Comparison of ENCODE assay signal across 35 cellular contexts in the genomic region with DNA sequence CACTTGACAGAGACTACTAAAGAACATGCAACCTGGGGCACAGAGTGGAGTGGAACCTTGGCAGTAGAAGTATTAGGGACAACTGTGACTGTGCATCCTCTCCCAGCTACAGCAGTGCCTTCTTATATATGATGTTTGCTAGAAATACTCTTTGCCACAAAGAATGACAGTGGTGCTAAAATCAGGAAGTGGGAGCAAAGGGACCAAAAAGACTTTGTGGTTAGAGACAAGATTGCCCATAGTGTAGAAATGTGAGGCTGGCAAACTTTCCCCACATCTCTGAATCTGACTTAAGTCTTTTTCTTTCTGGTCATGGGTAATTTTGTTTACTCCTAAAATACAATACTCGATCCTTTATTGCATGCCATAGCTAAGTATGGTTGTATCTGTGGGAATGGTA. TPM values are rescaled to one million over a fixed set of nuclear protein-coding genes. Genes with fewer than 3 reads are reported as not detected.
DNase-seq lines count a peak whose midpoint lies in the region; ATAC-seq, FAIRE-seq and TF ChIP-seq lines count a peak whose summit lies in the region.
"Had no signal": no experiment of that assay in that cellular context is flagged by ENCODE, and none has a peak within 500 bp of the region (broad histone marks: within the 10 kb centered on the region; RNA-seq: fewer than 3 reads in every experiment).

No MANE protein-coding gene starts in this region.

- DNase-seq in KBM-7 (peak; percentile 4), NOMO-1 treated with DMSO at 0.1 percent for 48 hours (lab: John Stamatoyannopoulos, UW; ENCODE audit: unreplicated experiment) (peak; percentile 90), K562 (ENCODE audit: extremely low read depth in 1 of 4, low spot score in 3 of 4) (no peak), lower lobe of right lung (no peak), activated T-cell treated with anti-CD3 and anti-CD28 coated beads for 4 hours (no peak), NCI-H526 treated with DMSO at 0.1 percent for 48 hours (lab: John Stamatoyannopoulos, UW) (no peak)
- DNase-seq in CD8-positive, alpha-beta T cell, result no peak
- DNase-seq: activated CD8-positive, alpha-beta T cell treated with anti-CD3 and anti-CD28 coated beads, Interleukin-2, amount 10 ng/mL, durations not matched to agents 7 days and 5 days; activated effector memory CD4-positive, alpha-beta T cell treated with anti-CD3 and anti-CD28 coated beads, Interleukin-2, amount 50 U/mL, for 16 hours; activated naive CD8-positive, alpha-beta T cell treated with anti-CD3 and anti-CD28 coated beads, Interleukin-2, amount 10 ng/mL, durations not matched to agents 7 days and 5 days; C1 segment of cervical spinal cord; DMS79 treated with DMSO at 0.1 percent for 48 hours; effector memory CD4-positive, alpha-beta T cell; head of caudate nucleus; kidney; NCI-H1417; NCI-H2029 treated with DMSO at 0.1 percent for 48 hours; NCI-H345; NCI-H774; PC-9; SW 1271; T1000 had no signal

- H4K20me1 ChIP-seq in BLaER1 (no peaks in the 10 kb centered on the region), K562 (replicated peaks; ENCODE audit: control insufficient read depth, insufficient read depth, low read length) (no peaks in the 10 kb centered on the region)

- no peak overlapping the region for H3K9ac ChIP-seq in BLaER1
- no peak overlapping the region for H3K9ac ChIP-seq in K562 (ENCODE audit: insufficient read depth in 1 of 2, low read depth in 2 of 2, low read length in 2 of 2)

- no peak overlapping the region for H2AFZ ChIP-seq in K562 (ENCODE audit: low read depth, low read length)
- H2AFZ ChIP-seq: PC-9 had no signal

- H3K9me3 ChIP-seq in BLaER1 (no peaks in the 10 kb centered on the region; the same call in 1 of the 2 replicates), K562 (replicated peaks; ENCODE audit: control insufficient read depth, insufficient read depth, low read depth, low read length) (no peaks in the 10 kb centered on the region; the same call in 1 of the 2 replicates), lower lobe of right lung (no peaks in the 10 kb centered on the region)
- no peaks in the 10 kb centered on the region for H3K9me3 ChIP-seq in CD8-positive, alpha-beta T cell (ENCODE audit: low read length)
- H3K9me3 ChIP-seq: ascending aorta had no signal

- POLR2A ChIA-PET in K562 (lab: Yijun Ruan, JAX), result no interaction called here
- POLR2A ChIA-PET in CD8-positive, alpha-beta T cell (lab: Charles Lee), result no interaction called here

- FAIRE-seq in K562 (lab: Jason Lieb, UNC), result peak; percentile 35
- FAIRE-seq: GM18507, kidney had no signal

- WGBS in K562 (ENCODE audit: insufficient coverage, low coverage, missing lambda C conversion rate), result 0% methylated on average over 1 of the region's 1 CpG

- TF ChIP-seq CTCF in K562 (IDR thresholded peaks at IDR 0.05 in 2 of 3, conservative IDR thresholded peaks at IDR 0.05 in 1 of 3; ENCODE audit: insufficient read depth in 2 of 3, low read depth in 1 of 3, low read length in 3 of 3), result no peak
- TF ChIP-seq CTCF in lower lobe of right lung (IDR thresholded peaks at IDR 0.05), result no peak
- no peak for TF ChIP-seq CTCF in CD8-positive, alpha-beta T cell (IDR thresholded peaks at IDR 0.05)

- H3K36me3 ChIP-seq in BLaER1 (no peaks in the 10 kb centered on the region), K562 (ENCODE audit: control insufficient read depth, insufficient read depth, low read length) (no peaks in the 10 kb centered on the region), lower lobe of right lung (no peaks in the 10 kb centered on the region)
- H3K36me3 ChIP-seq in CD8-positive, alpha-beta T cell (ENCODE audit: insufficient read depth, low read length), result no peaks in the 10 kb centered on the region
- H3K36me3 ChIP-seq: ascending aorta, cardiac muscle cell had no signal

- TF ChIP-seq EP300 in K562 (IDR thresholded peaks at IDR 0.05; ENCODE audit: low read length), result no peak

- no peaks in the 10 kb centered on the region for H3K79me2 ChIP-seq in K562 (ENCODE audit: control insufficient read depth, insufficient read depth, low read length)

- H3K4me1 ChIP-seq in BLaER1, result peaks cover 6% of the 10 kb centered on the region
- no peaks in the 10 kb centered on the region for H3K4me1 ChIP-seq in K562 (replicated peaks in 1 of 2; ENCODE audit: control insufficient read depth in 2 of 2, insufficient read depth in 2 of 2, low read length in 2 of 2)
- H3K4me1 ChIP-seq in lower lobe of right lung, result no peaks in the 10 kb centered on the region
- H3K4me1 ChIP-seq in CD8-positive, alpha-beta T cell (ENCODE audit: insufficient read depth, low read length), result no peaks in the 10 kb centered on the region
- H3K4me1 ChIP-seq: ascending aorta had no signal

- H3K27me3 ChIP-seq in BLaER1 (no peaks in the 10 kb centered on the region), K562 (ENCODE audit: control insufficient read depth in 2 of 2, insufficient read depth in 2 of 2, low read length in 2 of 2) (no peaks in the 10 kb centered on the region), lower lobe of right lung (ENCODE audit: low read depth) (no peaks in the 10 kb centered on the region)
- no peaks in the 10 kb centered on the region for H3K27me3 ChIP-seq in CD8-positive, alpha-beta T cell (ENCODE audit: insufficient read depth, low read length)
- H3K27me3 ChIP-seq: ascending aorta, cardiac muscle cell had no signal

- intact Hi-C loops in K562 (cut with micrococcal nuclease), result no loop called here
- intact Hi-C loops in lower lobe of right lung (cut with DNase I), result no loop called here
- intact Hi-C loops in CD8-positive, alpha-beta T cell (cut with DNase I, micrococcal nuclease), result no loop called here

- in situ Hi-C loops in KBM-7 (cut with MboI; ENCODE audit: low pct_unique_long_range_greater_than_20kb, low sequenced_read_pairs), result no loop called here
- in situ Hi-C loops in K562 (cut with MboI), result no loop called here

- H3K4me3 ChIP-seq in BLaER1 (no peak overlapping the region), K562 (no peak overlapping the region), lower lobe of right lung (no peak overlapping the region)
- no peak overlapping the region for H3K4me3 ChIP-seq in CD8-positive, alpha-beta T cell (ENCODE audit: low read depth, low read length)
- H3K4me3 ChIP-seq: ascending aorta, cardiac muscle cell, coronary artery, PC-9 had no signal

- H3K4me3 Mint-ChIP-seq in CD8-positive, alpha-beta T cell, result no peak overlapping the region
- H3K4me3 Mint-ChIP-seq: activated CD8-positive, alpha-beta T cell treated with anti-CD3 and anti-CD28 coated beads, Interleukin-2, amount 10 ng/mL, durations not matched to agents 7 days and 5 days; activated naive CD8-positive, alpha-beta T cell treated with anti-CD3 and anti-CD28 coated beads, Interleukin-2, amount 10 ng/mL, durations not matched to agents 7 days and 5 days; nephron; type B pancreatic cell had no signal

- H3K9me1 ChIP-seq in K562 (ENCODE audit: control insufficient read depth, insufficient read depth, low read length), result no peaks in the 10 kb centered on the region

- H3K9me3 Mint-ChIP-seq in CD8-positive, alpha-beta T cell, result no peaks in the 10 kb centered on the region
- H3K9me3 Mint-ChIP-seq: activated naive CD8-positive, alpha-beta T cell treated with anti-CD3 and anti-CD28 coated beads, Interleukin-2, amount 10 ng/mL, durations not matched to agents 7 days and 5 days; nephron had no signal

- no peaks in the 10 kb centered on the region for H3K36me3 Mint-ChIP-seq in CD8-positive, alpha-beta T cell
- H3K36me3 Mint-ChIP-seq: activated naive CD8-positive, alpha-beta T cell treated with anti-CD3 and anti-CD28 coated beads, Interleukin-2, amount 10 ng/mL, durations not matched to agents 7 days and 5 days; type B pancreatic cell had no signal

- BruUV-seq in K562 (replicated peaks; lab: Mats Ljungman, UMichigan), result no TSS peak

- no peak overlapping the region for H3K27ac ChIP-seq in BLaER1
- no peak overlapping the region for H3K27ac ChIP-seq in K562 (ENCODE audit: extremely low read depth, low read depth, low read length)
- no peak overlapping the region for H3K27ac ChIP-seq in lower lobe of right lung
- no peak overlapping the region for H3K27ac ChIP-seq in CD8-positive, alpha-beta T cell (ENCODE audit: low read depth, low read length)
- H3K27ac ChIP-seq: ascending aorta, cardiac muscle cell, coronary artery, PC-9 had no signal

- ATAC-seq in K562 (no peak), lower lobe of right lung (no peak)
- no peak for ATAC-seq in CD8-positive, alpha-beta T cell
- ATAC-seq: activated CD4-positive, CD25-positive, alpha-beta regulatory T cell treated with anti-CD3 and anti-CD28 coated beads, Interleukin-2, amount 50 U/mL, for 24 hours; activated CD8-positive, alpha-beta T cell treated with anti-CD3 and anti-CD28 coated beads, Interleukin-2, amount 10 ng/mL, durations not matched to agents 7 days and 5 days; esophagus mucosa; Right ventricle myocardium inferior had no signal

- no peak for TF ChIP-seq POLR2A in K562 (conservative IDR thresholded peaks at IDR 0.05)

- no peaks in the 10 kb centered on the region for H3K4me1 Mint-ChIP-seq in CD8-positive, alpha-beta T cell (ENCODE audit: low read depth)

- CTCF ChIA-PET in K562 (lab: Yijun Ruan, JAX; ENCODE audit: low intra/inter-chr PET ratio), result no interaction called here
- CTCF ChIA-PET in CD8-positive, alpha-beta T cell (lab: Charles Lee), result no interaction called here

- H3K27me3 Mint-ChIP-seq in CD8-positive, alpha-beta T cell (ENCODE audit: low read depth), result peaks cover 2% of the 10 kb centered on the region
- H3K27me3 Mint-ChIP-seq: type B pancreatic cell had no signal

- H3K4me2 ChIP-seq in BLaER1, result 0 out of 2 replicates have a peak overlapping the region, but pooled peaks have one; percentile 3
- no peak overlapping the region for H3K4me2 ChIP-seq in K562 (ENCODE audit: insufficient read depth, low read length)
- H3K4me2 ChIP-seq: PC-9 had no signal

- no peak overlapping the region for H3K27ac Mint-ChIP-seq in CD8-positive, alpha-beta T cell
- H3K27ac Mint-ChIP-seq: activated CD8-positive, alpha-beta T cell treated with anti-CD3 and anti-CD28 coated beads, Interleukin-2, amount 10 ng/mL, durations not matched to agents 7 days and 5 days; activated naive CD8-positive, alpha-beta T cell treated with anti-CD3 and anti-CD28 coated beads, Interleukin-2, amount 10 ng/mL, durations not matched to agents 7 days and 5 days; nephron; type B pancreatic cell had no signal

- no peak for TF ChIP-seq RAD21 in K562 (CRISPR knock-in tag; conservative IDR thresholded peaks at IDR 0.05 in 1 of 2, IDR thresholded peaks at IDR 0.05 in 1 of 2)

RNA-seq across cellular contexts. Expression of gene SLC38A11, which starts 9.4 kb away (rescaled TPM):
- not detected in 2 replicates for total RNA-seq in K562 (2011; cell fraction: chromatin; rRNA removed; ENCODE audit: low replicate concordance)
- total RNA-seq in K562 (2011; cell fraction: nucleolus; rRNA removed), result not detected in 2 replicates
- not detected in 2 replicates for total RNA-seq in K562 (2011; cell fraction: nucleoplasm; rRNA removed)
- total RNA-seq in K562 (2014; rRNA removed) (not detected in 2 replicates), K562 (2014; rRNA removed; fragmentation: Illumina TruSeq; extraction: Trizol) (not detected in 2 replicates), K562 (2015; rRNA removed; fragmentation: Illumina TruSeq; extraction: Trizol) (not detected in 2 replicates), K562 (2021) (not detected in 2 replicates), lower lobe of right lung (0.44 TPM)
- polyA plus RNA-seq in K562 (2011; rRNA removed) (not detected in 2 replicates), K562 (2014; fragmentation: Illumina TruSeq; extraction: Trizol) (not detected in 2 replicates), K562 (2014; fragmentation: Nextera tagmentation; extraction: Ambion mirVana) (not detected), K562 (2014; rRNA removed) (not detected in 2 replicates)
- polyA plus RNA-seq in K562 (2011; cell fraction: cytosol; rRNA removed), result not detected in 2 replicates
- polyA plus RNA-seq in K562 (2011; cell fraction: nucleus; rRNA removed), result not detected in 2 replicates
- polyA plus RNA-seq in K562 (2012), result not detected in 2 replicates
- not detected in 2 replicates for polyA minus RNA-seq in K562 (2011; rRNA and poly(A)+ RNA removed)
- not detected in 2 replicates for polyA minus RNA-seq in K562 (2011; cell fraction: cytosol; rRNA and poly(A)+ RNA removed)
- not detected in 2 replicates for polyA minus RNA-seq in K562 (2011; cell fraction: nucleus; rRNA and poly(A)+ RNA removed)
- not detected for total RNA-seq in CD8-positive, alpha-beta T cell
- total RNA-seq: A673; activated CD8-positive, alpha-beta T cell treated with anti-CD3 and anti-CD28 coated beads, Interleukin-2, amount 10 ng/mL, durations not matched to agents 7 days and 5 days; activated naive CD8-positive, alpha-beta T cell treated with anti-CD3 and anti-CD28 coated beads, Interleukin-2, amount 10 ng/mL, durations not matched to agents 7 days and 5 days; ascending aorta; cardiac muscle cell; LHCN-M2; osteoblast; PC-9 had no signal
- polyA plus RNA-seq: cardiac muscle cell had no signal

Comparison
In these comparisons a context has a peak if more than half of its experiments do, and no peak if none do; other contexts are left out.
1. DNase-seq: peak in KBM-7 (single experiment) and NOMO-1 treated with DMSO at 0.1 percent for 48 hours (single experiment); none in K562 (0 of 4), lower lobe of right lung (single experiment), CD8-positive, alpha-beta T cell (0 of 7), activated T-cell treated with anti-CD3 and anti-CD28 coated beads for 4 hours (single experiment) and NCI-H526 treated with DMSO at 0.1 percent for 48 hours (single experiment).